Comparison of ENCODE assay signal across 7 cellular contexts in the genomic region with DNA sequence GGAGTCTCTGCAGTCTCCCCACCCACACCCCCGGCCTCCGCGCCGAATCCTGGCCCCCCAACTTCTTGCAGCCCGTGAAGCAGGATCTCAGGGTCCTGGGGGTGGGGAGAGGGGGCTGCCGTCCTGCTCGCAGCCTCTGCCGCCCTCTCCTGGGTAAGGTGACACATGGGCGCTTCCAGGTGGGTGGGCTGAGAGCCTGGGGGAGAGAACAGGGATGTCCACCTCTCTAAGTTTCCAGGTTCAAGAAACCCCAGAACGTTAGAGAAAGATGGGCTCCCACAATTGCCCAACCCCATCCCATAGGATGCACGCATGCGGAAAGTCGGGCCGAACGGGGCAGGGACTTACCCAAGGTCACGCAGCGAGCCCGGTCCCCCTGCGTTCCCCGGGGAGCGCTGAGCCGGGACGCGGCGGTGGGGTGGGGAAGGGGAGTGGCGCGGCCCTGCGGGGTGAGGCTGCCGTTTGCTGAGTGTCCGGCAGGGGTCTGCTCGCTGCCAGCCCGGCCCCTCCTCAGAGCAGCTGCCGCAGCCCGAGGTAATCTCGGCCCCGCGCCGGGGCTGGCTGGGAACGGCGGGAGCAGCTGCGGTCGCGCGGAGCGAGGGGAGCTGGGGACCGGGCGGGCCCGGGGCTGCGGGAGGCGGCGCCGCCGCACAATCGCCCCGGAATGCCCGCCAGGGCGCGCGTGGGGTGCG. TPM values are rescaled to one million over a fixed set of nuclear protein-coding genes. Genes with fewer than 3 reads are reported as not detected.
A peak's percentile ranks its signal among the peaks of the same experiment; 100 is the strongest.
DNase-seq lines count a peak whose midpoint lies in the region; ATAC-seq and TF ChIP-seq lines count a peak whose summit lies in the region.

No MANE protein-coding gene starts in this region.

- intact Hi-C loops in dendritic cell treated with granulocyte-macrophage colony-stimulating factor and Interleukin-4, amounts not matched to agents 40 ng/mL and 50 ng/mL, for 4 days (cut with micrococcal nuclease): loop anchor here (1.0 to 2.0 kb wide), 2 partner anchors 30 to 47 kb away; a partner anchor contains a TSS
- intact Hi-C loops in lower leg skin (cut with DNase I; ENCODE audit: low total_unique reads): no loop called here

- 1% methylated on average over 34 to 38 of the region's 60 CpGs for WGBS in lower leg skin, 2 donors

- ATAC-seq in GM18502 (IDR thresholded peaks at IDR 0.05; ENCODE audit: poor library complexity, unreplicated experiment) (peak; percentile 67), HG03025 (IDR thresholded peaks at IDR 0.05; ENCODE audit: low FRiP score, unreplicated experiment) (peak; percentile 42)

- DNase-seq in NCI-H345 (lab: John Stamatoyannopoulos, UW) (peak; percentile 56), lower leg skin (ENCODE audit: low spot score in 2 of 2) (peak; percentile 34 to 92)
- DNase-seq in activated CD4-positive, alpha-beta T cell treated with anti-CD3 and anti-CD28 coated beads for 4 hours: peak; percentile 39 to 47
- peak; percentile 23 for DNase-seq in stimulated activated CD8-positive, alpha-beta memory T cell treated with anti-CD3 and anti-CD28 coated beads, Interleukin-12 subunit alpha, Interleukin-12 subunit beta, amount 100 ng/mL, for 4 hours (ENCODE audit: low read depth)

- no peaks in the 10 kb centered on the region for H3K27me3 Mint-ChIP-seq in dendritic cell treated with granulocyte-macrophage colony-stimulating factor and Interleukin-4, amounts not matched to agents 40 ng/mL and 50 ng/mL, for 4 days

- TF ChIP-seq POLR2A in lower leg skin (IDR thresholded peaks at IDR 0.05): no peak

- TF ChIP-seq CTCF in lower leg skin (IDR thresholded peaks at IDR 0.05): no peak

- H3K27ac Mint-ChIP-seq in dendritic cell treated with granulocyte-macrophage colony-stimulating factor and Interleukin-4, amounts not matched to agents 40 ng/mL and 50 ng/mL, for 4 days: peak overlapping the region; percentile 91

- H3K4me3 ChIP-seq in lower leg skin (ENCODE audit: low read depth, poor library complexity, severe bottlenecking): peak overlapping the region; percentile 88

- H3K36me3 Mint-ChIP-seq in dendritic cell treated with granulocyte-macrophage colony-stimulating factor and Interleukin-4, amounts not matched to agents 40 ng/mL and 50 ng/mL, for 4 days (ENCODE audit: low read depth): peaks cover 41% of the 10 kb centered on the region

- H3K4me1 Mint-ChIP-seq in dendritic cell treated with granulocyte-macrophage colony-stimulating factor and Interleukin-4, amounts not matched to agents 40 ng/mL and 50 ng/mL, for 4 days (ENCODE audit: low read depth): peaks cover 28% of the 10 kb centered on the region

- H3K9me3 Mint-ChIP-seq in dendritic cell treated with granulocyte-macrophage colony-stimulating factor and Interleukin-4, amounts not matched to agents 40 ng/mL and 50 ng/mL, for 4 days: no peaks in the 10 kb centered on the region

- H3K4me3 Mint-ChIP-seq in dendritic cell treated with granulocyte-macrophage colony-stimulating factor and Interleukin-4, amounts not matched to agents 40 ng/mL and 50 ng/mL, for 4 days: peak overlapping the region; percentile 82

RNA-seq across cellular contexts. Expression of a gene that starts 0.7 kb away (rescaled TPM):
- total RNA-seq in lower leg skin: 100 to 1,000 TPM; 284 to 464 (median 363) TPM

RNA-seq across cellular contexts. Expression of a gene that starts 11.0 kb away (rescaled TPM):
- not detected for total RNA-seq in lower leg skin

RNA-seq across cellular contexts. Expression of a gene that starts 46.7 kb away (rescaled TPM):
- total RNA-seq in lower leg skin: 10 to 100 TPM; 21.9 to 60.3 (median 47.8) TPM

RNA-seq across cellular contexts. Expression of a gene that starts 58.9 kb away (rescaled TPM):
- total RNA-seq in lower leg skin: 100 to 1,000 TPM in 1 of 4 donors, 10 to 100 TPM in 3; 61.0 to 107 (median 82.4) TPM

RNA-seq across cellular contexts. Expression of a gene that starts 59.1 kb away (rescaled TPM):
- total RNA-seq in lower leg skin: 1,000 to 10,000 TPM in 2 of 4 donors, 100 to 1,000 TPM in 2; 574 to 1,562 (median 887) TPM

Comparison
In these comparisons a context has a peak if more than half of its experiments do, and no peak if none do; other contexts are left out.
1. Peak in every context shown above with its lines: DNase-seq, ATAC-seq and H3K4me3 ChIP-seq.